In the genomic region with DNA sequence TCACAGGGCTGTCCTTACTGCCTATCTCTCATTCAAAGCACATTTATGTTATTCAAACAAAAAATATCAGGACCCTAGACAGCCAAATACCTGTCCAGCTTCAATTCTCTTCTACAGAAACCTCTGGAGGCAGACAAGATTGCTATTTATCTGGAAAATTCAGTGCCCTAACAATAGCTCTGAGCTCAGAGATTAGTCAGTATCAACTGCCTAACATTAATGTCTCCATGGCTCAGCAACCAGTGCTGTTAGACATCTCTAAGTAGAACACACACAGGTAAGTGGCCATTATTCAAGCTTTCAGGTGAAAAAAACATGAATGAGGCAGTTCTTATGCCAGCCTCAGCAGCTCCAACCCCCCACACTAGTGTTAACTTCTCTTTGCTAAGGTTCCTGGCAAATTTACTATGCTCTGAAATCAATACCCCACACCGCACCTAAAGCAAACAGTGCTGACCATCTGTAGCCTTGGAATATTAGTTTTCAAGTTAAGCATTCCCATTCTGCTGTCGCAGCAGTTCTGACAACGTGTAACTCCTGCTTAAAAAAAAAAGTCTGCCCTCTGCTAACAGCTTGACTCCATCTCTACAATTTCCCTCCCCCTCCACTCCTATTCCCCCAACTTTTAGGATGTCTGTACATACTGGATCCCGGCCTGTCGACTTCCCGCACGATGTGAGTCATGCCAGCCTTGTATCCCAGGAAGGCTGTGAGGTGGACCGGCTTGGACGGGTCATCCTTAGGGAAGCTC, we compare ENCODE assay signal across 8 cellular contexts. TPM values are rescaled to one million over a fixed set of nuclear protein-coding genes. Genes with fewer than 3 reads are reported as not detected.
DNase-seq lines count a peak whose midpoint lies in the region; ATAC-seq, FAIRE-seq and TF ChIP-seq lines count a peak whose summit lies in the region.

No MANE protein-coding gene starts in this region.

- no peak for FAIRE-seq in HTR-8/SVneo (lab: Jason Lieb, UNC)

- peak overlapping the region; percentile 100 for H3K4me2 ChIP-seq in PC-9
- peak overlapping the region; percentile 92 for H3K4me2 ChIP-seq in parathyroid adenoma (ENCODE audit: low read length)

- no peak for ATAC-seq in GM18498 (IDR thresholded peaks at IDR 0.05; ENCODE audit: unreplicated experiment)

- H3K4me3 ChIP-seq in PC-9, result peak overlapping the region; percentile 94
- peak overlapping the region; percentile 97 for H3K4me3 ChIP-seq in parathyroid adenoma (ENCODE audit: low read depth, low read length)

- no peak overlapping the region for H2AFZ ChIP-seq in PC-9
- no peak overlapping the region for H2AFZ ChIP-seq in parathyroid adenoma

- TF ChIP-seq CTCF in PC-9 (conservative IDR thresholded peaks at IDR 0.05), result no peak
- no peak for TF ChIP-seq CTCF in parathyroid adenoma (IDR thresholded peaks at IDR 0.05)
- no peak for TF ChIP-seq CTCF in GM10248 (IDR thresholded peaks at IDR 0.05; ENCODE audit: control extremely low read depth, extremely low read depth, low read depth, missing control alignments)

- BruUV-seq in PC-9 (replicated peaks; lab: Mats Ljungman, UMichigan), result no TSS peak

- intact Hi-C loops in PC-9 (cut with micrococcal nuclease; ENCODE audit: unreplicated experiment), result loop anchor here (2.0 to 5.0 kb wide), 4 partner anchors 166 to 551 kb away; partner anchors contain the start of genes APOBEC3C and CBX7
- intact Hi-C loops in head of caudate nucleus (cut with DNase I), result loop anchor here (5.0 kb wide), 2 partner anchors 146 to 166 kb away; partner anchors contain the start of gene CBX7

- H3K79me2 ChIP-seq in PC-9 (ENCODE audit: low read depth) (peaks cover 63% of the 10 kb centered on the region), parathyroid adenoma (peaks cover 4% of the 10 kb centered on the region)

- peaks cover 82% of the 10 kb centered on the region for H3F3A ChIP-seq in PC-9 (ENCODE audit: insufficient read depth, low read depth)

- peaks cover 60% of the 10 kb centered on the region for H4K20me1 ChIP-seq in PC-9 (ENCODE audit: insufficient read depth)

- H3K9ac ChIP-seq in parathyroid adenoma, result no peak overlapping the region

- H3K9me3 ChIP-seq in PC-9 (ENCODE audit: insufficient read depth, low read depth), result no peaks in the 10 kb centered on the region
- H3K9me3 ChIP-seq in parathyroid adenoma (ENCODE audit: control insufficient read depth, low read length), result no peaks in the 10 kb centered on the region

- CTCF ChIA-PET in PC-9 (lab: Charles Lee) (interaction anchor here (0.5 to 1.9 kb wide), 4 partner anchors 34 to 211 kb away, joined by 3 to 7 read pairs (median 4); no protein-coding TSS in a partner anchor), GM10248 (lab: Yijun Ruan, JAX) (interaction anchor here (0.9 to 7.2 kb wide), 16 partner anchors 8 to 726 kb away, joined by 3 to 106 read pairs (median 4); partner anchors contain the start of gene ATF4)

- POLR2A ChIA-PET in PC-9 (lab: Charles Lee; ENCODE audit: unreplicated experiment) (interaction anchor here (0.5 to 1.0 kb wide), 9 partner anchors 27 to 193 kb away, joined by 3 to 12 read pairs (median 4); partner anchors contain the start of genes CBX7, MIEF1 and TAB1), GM10248 (lab: Yijun Ruan, JAX) (interaction anchor here (0.5 to 6.4 kb wide), 29 partner anchors 8 to 726 kb away, joined by 3 to 69 read pairs (median 4); partner anchors contain the start of genes ATF4, CBX7, MIEF1 and TAB1)

- H3K4me1 ChIP-seq in PC-9 (replicated peaks; ENCODE audit: insufficient read depth) (peaks cover 34% of the 10 kb centered on the region), parathyroid adenoma (peaks cover 6% of the 10 kb centered on the region)

- no peaks in the 10 kb centered on the region for H3K9me2 ChIP-seq in PC-9 (ENCODE audit: insufficient read depth)

- H3K27ac ChIP-seq in PC-9 (peak overlapping the region; percentile 98), epithelial cell of prostate (peak overlapping the region; percentile 98), parathyroid adenoma (peak overlapping the region; percentile 98)

- H3K36me3 ChIP-seq in PC-9 (ENCODE audit: low read depth) (peaks cover 56% of the 10 kb centered on the region), parathyroid adenoma (ENCODE audit: control insufficient read depth, insufficient read depth, low read length) (no peaks in the 10 kb centered on the region)

- DNase-seq in EL (peak; percentile 58), PC-9 (no peak), epithelial cell of prostate (ENCODE audit: low read depth, low spot score) (no peak), HTR-8/SVneo (ENCODE audit: insufficient read length, low spot score) (no peak), GM10248 (ENCODE audit: extremely low spot score) (no peak), head of caudate nucleus (no peak)

- H3K27me3 ChIP-seq in PC-9 (ENCODE audit: insufficient read depth, low read depth), result no peaks in the 10 kb centered on the region
- H3K27me3 ChIP-seq in parathyroid adenoma (ENCODE audit: control insufficient read depth, insufficient read depth, low read length), result no peaks in the 10 kb centered on the region

RNA-seq across cellular contexts. Expression of gene RPL3, which starts 1.5 kb away (rescaled TPM):
- total RNA-seq in PC-9 (2021), result 1,699 and 2,252 TPM in 2 replicates

RNA-seq across cellular contexts. Expression of gene SYNGR1, which starts 31.9 kb away (rescaled TPM):
- 12.0 and 19.1 TPM in 2 replicates for total RNA-seq in PC-9 (2021)
